1 cellular context compared by ENCODE assay signal in the genomic region with DNA sequence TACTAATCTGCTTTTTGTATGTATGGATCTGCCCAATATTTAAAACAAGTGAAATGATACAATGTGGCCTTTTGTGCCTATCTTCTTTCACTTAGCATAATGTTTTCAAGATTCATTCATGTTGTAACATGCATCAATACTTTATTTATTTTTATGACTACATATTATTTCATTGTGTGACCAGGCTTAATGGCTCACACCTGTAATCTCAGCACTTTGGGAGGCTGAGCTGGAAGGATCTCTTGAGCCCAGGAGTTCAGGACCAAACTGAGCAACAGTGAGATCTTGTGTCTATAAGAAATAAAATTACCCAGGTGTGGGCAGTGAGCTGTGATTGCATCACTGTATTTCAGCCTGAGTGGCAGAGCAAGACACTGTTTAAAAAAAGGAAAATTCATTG.
TF ChIP-seq lines count a peak whose summit lies in the region.

No MANE protein-coding gene starts in this region.

TF ChIP-seq in SK-N-SH, 30 proteins besides CTCF, POLR2A, EP300 and RAD21 (continued from another document):
- TF ChIP-seq, protein P1, sequence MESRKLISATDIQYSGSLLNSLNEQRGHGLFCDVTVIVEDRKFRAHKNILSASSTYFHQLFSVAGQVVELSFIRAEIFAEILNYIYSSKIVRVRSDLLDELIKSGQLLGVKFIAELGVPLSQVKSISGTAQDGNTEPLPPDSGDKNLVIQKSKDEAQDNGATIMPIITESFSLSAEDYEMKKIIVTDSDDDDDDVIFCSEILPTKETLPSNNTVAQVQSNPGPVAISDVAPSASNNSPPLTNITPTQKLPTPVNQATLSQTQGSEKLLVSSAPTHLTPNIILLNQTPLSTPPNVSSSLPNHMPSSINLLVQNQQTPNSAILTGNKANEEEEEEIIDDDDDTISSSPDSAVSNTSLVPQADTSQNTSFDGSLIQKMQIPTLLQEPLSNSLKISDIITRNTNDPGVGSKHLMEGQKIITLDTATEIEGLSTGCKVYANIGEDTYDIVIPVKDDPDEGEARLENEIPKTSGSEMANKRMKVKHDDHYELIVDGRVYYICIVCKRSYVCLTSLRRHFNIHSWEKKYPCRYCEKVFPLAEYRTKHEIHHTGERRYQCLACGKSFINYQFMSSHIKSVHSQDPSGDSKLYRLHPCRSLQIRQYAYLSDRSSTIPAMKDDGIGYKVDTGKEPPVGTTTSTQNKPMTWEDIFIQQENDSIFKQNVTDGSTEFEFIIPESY (IDR thresholded peaks at IDR 0.05; ENCODE audit: borderline replicate concordance, low read depth): no peak
- TF ChIP-seq, protein P2, sequence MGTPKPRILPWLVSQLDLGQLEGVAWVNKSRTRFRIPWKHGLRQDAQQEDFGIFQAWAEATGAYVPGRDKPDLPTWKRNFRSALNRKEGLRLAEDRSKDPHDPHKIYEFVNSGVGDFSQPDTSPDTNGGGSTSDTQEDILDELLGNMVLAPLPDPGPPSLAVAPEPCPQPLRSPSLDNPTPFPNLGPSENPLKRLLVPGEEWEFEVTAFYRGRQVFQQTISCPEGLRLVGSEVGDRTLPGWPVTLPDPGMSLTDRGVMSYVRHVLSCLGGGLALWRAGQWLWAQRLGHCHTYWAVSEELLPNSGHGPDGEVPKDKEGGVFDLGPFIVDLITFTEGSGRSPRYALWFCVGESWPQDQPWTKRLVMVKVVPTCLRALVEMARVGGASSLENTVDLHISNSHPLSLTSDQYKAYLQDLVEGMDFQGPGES (IDR thresholded peaks at IDR 0.05; ENCODE audit: low read depth, low read length): no peak
- TF ChIP-seq TAF1 (IDR thresholded peaks at IDR 0.05; ENCODE audit: borderline replicate concordance, low read depth, low read length) (no peak), POLR2AphosphoS5 (IDR thresholded peaks at IDR 0.05; ENCODE audit: low read depth, low read length) (no peak), FOXM1 (IDR thresholded peaks at IDR 0.05; ENCODE audit: low read depth) (no peak), TEAD4 (IDR thresholded peaks at IDR 0.05; ENCODE audit: borderline replicate concordance, insufficient read depth) (no peak), JUND (IDR thresholded peaks at IDR 0.05) (no peak), EZH2phosphoT487 (IDR thresholded peaks at IDR 0.05; ENCODE audit: borderline replicate concordance, low read depth) (no peak)
- TF ChIP-seq, protein P3, sequence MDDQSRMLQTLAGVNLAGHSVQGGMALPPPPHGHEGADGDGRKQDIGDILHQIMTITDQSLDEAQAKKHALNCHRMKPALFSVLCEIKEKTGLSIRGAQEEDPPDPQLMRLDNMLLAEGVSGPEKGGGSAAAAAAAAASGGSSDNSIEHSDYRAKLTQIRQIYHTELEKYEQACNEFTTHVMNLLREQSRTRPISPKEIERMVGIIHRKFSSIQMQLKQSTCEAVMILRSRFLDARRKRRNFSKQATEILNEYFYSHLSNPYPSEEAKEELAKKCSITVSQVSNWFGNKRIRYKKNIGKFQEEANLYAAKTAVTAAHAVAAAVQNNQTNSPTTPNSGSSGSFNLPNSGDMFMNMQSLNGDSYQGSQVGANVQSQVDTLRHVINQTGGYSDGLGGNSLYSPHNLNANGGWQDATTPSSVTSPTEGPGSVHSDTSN (IDR thresholded peaks at IDR 0.05): no peak
